ENCODE assay signal across 1 cellular context in the genomic region with DNA sequence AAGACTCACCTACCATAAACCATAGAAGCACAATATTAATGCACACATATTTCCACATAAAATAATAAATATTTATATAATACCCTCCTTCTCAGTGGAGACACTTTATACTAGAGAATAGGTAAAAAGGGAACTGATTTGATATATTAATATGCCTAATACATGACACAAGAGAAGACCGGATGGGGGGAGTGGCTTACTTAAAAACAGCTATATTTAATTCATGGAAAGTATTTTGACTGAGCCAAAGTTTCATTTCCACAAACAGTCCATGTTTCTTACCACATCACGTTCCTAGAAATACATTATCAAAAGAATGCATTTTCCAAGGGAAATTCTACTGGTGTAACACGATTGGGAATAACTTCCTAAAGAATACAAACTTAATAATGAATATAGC.
TF ChIP-seq lines count a peak whose summit lies in the region.

No MANE protein-coding gene starts in this region.

TF ChIP-seq in WTC11, 78 proteins besides CTCF, POLR2A, EP300 and RAD21 (continued from another document):
- TF ChIP-seq ZNF512 (CRISPR knock-in tag; IDR thresholded peaks at IDR 0.05; ENCODE audit: borderline replicate concordance): no peak
